ENCODE assay signal across 1 cellular context in genomic region chr11:126410649-126411048, GRCh38.
TF ChIP-seq lines count a peak whose summit lies in the region.

No MANE protein-coding gene starts in this region.

TF ChIP-seq in WTC11, 78 proteins besides CTCF, POLR2A, EP300 and RAD21 (continued from another document):
- no peak for TF ChIP-seq HMGXB4 (CRISPR knock-in tag; IDR thresholded peaks at IDR 0.05)
- no peak for TF ChIP-seq IRF1 (CRISPR knock-in tag; IDR thresholded peaks at IDR 0.05)
- TF ChIP-seq TP53 (CRISPR knock-in tag; IDR thresholded peaks at IDR 0.05) = no peak
- no peak for TF ChIP-seq ELF4 (CRISPR knock-in tag; IDR thresholded peaks at IDR 0.05; ENCODE audit: low read depth)
- no peak for TF ChIP-seq ZNF317 (CRISPR knock-in tag; IDR thresholded peaks at IDR 0.05; ENCODE audit: borderline replicate concordance, low read depth)
